In genomic region chr1:178536844-178537371, GRCh38 we compare ENCODE assay signal across 8 cellular contexts. TPM values are rescaled to one million over a fixed set of nuclear protein-coding genes. Genes with fewer than 3 reads are reported as not detected.
A peak's percentile ranks its signal among the peaks of the same experiment; 100 is the strongest.
DNase-seq lines count a peak whose midpoint lies in the region; ATAC-seq, FAIRE-seq and TF ChIP-seq lines count a peak whose summit lies in the region.

No MANE protein-coding gene starts in this region.

- peak overlapping the region in 2 of 4 donors; percentile 8 to 30 for H3K27ac ChIP-seq in pancreas
- H3K27ac ChIP-seq in ascending aorta: no peak overlapping the region

- H3K27me3 Mint-ChIP-seq in T-helper 17 cell: peaks cover 8% of the 10 kb centered on the region

- peak; percentile 98 for DNase-seq in BJ (ENCODE audit: low read depth)
- DNase-seq in RKO (ENCODE audit: low spot score): peak; percentile 75
- peak; percentile 92 for DNase-seq in fibroblast of villous mesenchyme (ENCODE audit: low read depth)
- peak in 4 of 6 donors; percentile 52 to 81 (median 70) for DNase-seq in pancreas
- DNase-seq in T-helper 17 cell: no peak
- no peak for DNase-seq in ascending aorta (ENCODE audit: low spot score in 2 of 2)
- DNase-seq in posterior vena cava (ENCODE audit: low spot score): no peak

- FAIRE-seq in pancreas (lab: Jason Lieb, UNC): no peak

- H3K27ac Mint-ChIP-seq in T-helper 17 cell: no peak overlapping the region

- H3K4me3 ChIP-seq in BJ (ENCODE audit: low read depth, low read length): no peak overlapping the region
- H3K4me3 ChIP-seq in fibroblast of villous mesenchyme (ENCODE audit: low read depth, low read length): no peak overlapping the region
- H3K4me3 ChIP-seq in pancreas: no peak overlapping the region
- no peak overlapping the region for H3K4me3 ChIP-seq in ascending aorta

- H3K9me3 ChIP-seq in pancreas (no peaks in the 10 kb centered on the region), T-helper 17 cell (ENCODE audit: control insufficient read depth, low read length, poor library complexity, severe bottlenecking) (no peaks in the 10 kb centered on the region), ascending aorta (no peaks in the 10 kb centered on the region)

- no peak overlapping the region for H3K4me3 Mint-ChIP-seq in T-helper 17 cell

- CTCF ChIA-PET in BJ (lab: Yijun Ruan, JAX): interaction anchor here (0.5 to 16.1 kb wide), 12 partner anchors 9 to 467 kb away, joined by 3 to 375 read pairs (median 4); no protein-coding TSS in a partner anchor

- no peaks in the 10 kb centered on the region for H3K27me3 ChIP-seq in BJ (ENCODE audit: control insufficient read depth, insufficient read depth, low read length)
- no peaks in the 10 kb centered on the region for H3K27me3 ChIP-seq in pancreas
- no peaks in the 10 kb centered on the region for H3K27me3 ChIP-seq in ascending aorta

- POLR2A ChIA-PET in BJ (lab: Charles Lee): interaction anchor here (0.6 to 0.9 kb wide), 3 partner anchors 146 to 226 kb away, joined by 3 to 8 read pairs (median 4); no protein-coding TSS in a partner anchor

- H3K36me3 Mint-ChIP-seq in T-helper 17 cell (ENCODE audit: low read depth): no peaks in the 10 kb centered on the region

- WGBS in pancreas, 2 donors: 22 to 34% methylated on average over 7 of the region's 7 CpGs

- H3K4me1 Mint-ChIP-seq in T-helper 17 cell: peaks cover 10% of the 10 kb centered on the region

- TF ChIP-seq CTCF in BJ (IDR thresholded peaks at IDR 0.05; ENCODE audit: insufficient read depth, low read depth, low read length) (no peak), fibroblast of villous mesenchyme (IDR thresholded peaks at IDR 0.05; ENCODE audit: insufficient read depth, low read depth, low read length) (no peak), pancreas (IDR thresholded peaks at IDR 0.05) (no peak), ascending aorta (IDR thresholded peaks at IDR 0.05) (no peak)

- intact Hi-C loops in pancreas (cut with DNase I) (loop anchor here in 2 of 3 donors (5.0 to 10.0 kb wide), 2 partner anchors 218 to 465 kb away; no protein-coding TSS in a partner anchor), ascending aorta (cut with DNase I) (no loop called here), posterior vena cava (cut with DNase I) (loop anchor here in 1 of 2 donors (10.0 kb wide), 1 partner anchor 468 kb away; no protein-coding TSS in a partner anchor)

- ATAC-seq in pancreas (peak; percentile 74 to 86 (median 84)), T-helper 17 cell (no peak), GM21515 (IDR thresholded peaks at IDR 0.05; ENCODE audit: unreplicated experiment) (no peak)

- H3K36me3 ChIP-seq in BJ (ENCODE audit: control insufficient read depth, insufficient read depth, low read length) (no peaks in the 10 kb centered on the region), pancreas (no peaks in the 10 kb centered on the region), ascending aorta (no peaks in the 10 kb centered on the region)

- H3K4me1 ChIP-seq in pancreas (no peaks in the 10 kb centered on the region), ascending aorta (peaks cover 0 to 4% of the 10 kb centered on the region in 2 donors)

RNA-seq across cellular contexts. Expression of gene TEX35, which starts 24.0 kb away (rescaled TPM):
- polyA plus RNA-seq in BJ (2011; rRNA removed) (not detected in 2 replicates), pancreas (not detected)
- polyA minus RNA-seq in BJ (2011; rRNA and poly(A)+ RNA removed): not detected in 2 replicates
- total RNA-seq in fibroblast of villous mesenchyme (under 0.01 TPM in 1 of 2 replicates, not detected in the other), pancreas (not detected), T-helper 17 cell (not detected), ascending aorta (not detected), posterior vena cava (not detected)

RNA-seq across cellular contexts. Expression of gene CLEC20A, which starts 40.1 kb away (rescaled TPM):
- polyA plus RNA-seq in BJ (2011; rRNA removed) (not detected in 2 replicates), pancreas (not detected)
- polyA minus RNA-seq in BJ (2011; rRNA and poly(A)+ RNA removed): not detected in 2 replicates
- total RNA-seq in fibroblast of villous mesenchyme (not detected in 2 replicates), pancreas (not detected), T-helper 17 cell (not detected), ascending aorta (not detected), posterior vena cava (not detected)

Comparison
In these comparisons a context has a peak if more than half of its experiments do, and no peak if none do; other contexts are left out.
1. DNase-seq: peak in BJ (single experiment), RKO (single experiment), fibroblast of villous mesenchyme (single experiment) and pancreas (4 of 6); none in T-helper 17 cell (0 of 3), ascending aorta (0 of 2) and posterior vena cava (single experiment).
2. ATAC-seq: peak in pancreas (4 of 4); none in T-helper 17 cell (single experiment) and GM21515 (single experiment).